Comparison of ENCODE assay signal across 8 cellular contexts in genomic region chr5:162209005-162209605, GRCh38.
DNase-seq lines count a peak whose midpoint lies in the region; ATAC-seq and TF ChIP-seq lines count a peak whose summit lies in the region.

No MANE protein-coding gene starts in this region.

- no peaks in the 10 kb centered on the region for H3K27me3 ChIP-seq in BLaER1
- no peaks in the 10 kb centered on the region for H3K27me3 ChIP-seq in mesendoderm (ENCODE audit: insufficient read depth, low read length, poor library complexity)

- H3K9me3 ChIP-seq in BLaER1: peaks cover 8% of the 10 kb centered on the region

- no peaks in the 10 kb centered on the region for H3K79me2 ChIP-seq in mesendoderm (ENCODE audit: control insufficient read depth, insufficient read depth, low read length)

- no peak overlapping the region for H3K18ac ChIP-seq in mesendoderm (ENCODE audit: low read length)

- no peak overlapping the region for H3K56ac ChIP-seq in mesendoderm (ENCODE audit: low read length)

- H3K4ac ChIP-seq in mesendoderm (ENCODE audit: low read depth, low read length): no peak overlapping the region

- no peaks in the 10 kb centered on the region for H4K20me1 ChIP-seq in BLaER1

- no peak overlapping the region for H4K8ac ChIP-seq in mesendoderm (ENCODE audit: low read depth, low read length)

- H3K27ac ChIP-seq in BLaER1 (no peak overlapping the region), mesendoderm (ENCODE audit: low read depth, low read length) (no peak overlapping the region)

- no peak overlapping the region for H2BK5ac ChIP-seq in mesendoderm (ENCODE audit: low read length)

- H3K36me3 ChIP-seq in BLaER1: no peaks in the 10 kb centered on the region
- H3K36me3 ChIP-seq in mesendoderm (ENCODE audit: control insufficient read depth, insufficient read depth, low read length): no peaks in the 10 kb centered on the region

- H3K4me2 ChIP-seq in BLaER1 (peak overlapping the region; percentile 74), mesendoderm (ENCODE audit: low read length) (no peak overlapping the region)

- no peak overlapping the region for H2BK15ac ChIP-seq in mesendoderm (replicated peaks; ENCODE audit: low read depth)

- no peak overlapping the region for H4K5ac ChIP-seq in mesendoderm (ENCODE audit: low read length)

- no peaks in the 10 kb centered on the region for H3K79me1 ChIP-seq in mesendoderm (ENCODE audit: low read length)

- DNase-seq in NB4 (ENCODE audit: low read depth) (peak; percentile 65), astrocyte of the hippocampus (ENCODE audit: low read depth, low spot score) (peak; percentile 46), mesendoderm (peak; percentile 90), HCEC 1CT (no peak), NCI-H2029 (lab: John Stamatoyannopoulos, UW) (no peak)

- H3K4me3 ChIP-seq in BLaER1 (no peak overlapping the region), NB4 (ENCODE audit: low read depth, low read length) (no peak overlapping the region), mesendoderm (ENCODE audit: low read length) (no peak overlapping the region)

- H2AK5ac ChIP-seq in mesendoderm (ENCODE audit: low read length): no peak overlapping the region

- peak; percentile 86 for ATAC-seq in GM18508 (IDR thresholded peaks at IDR 0.05; ENCODE audit: insufficient read depth, unreplicated experiment)
- ATAC-seq in HG02759 (IDR thresholded peaks at IDR 0.05; ENCODE audit: unreplicated experiment): peak; percentile 98

- H2BK120ac ChIP-seq in mesendoderm (ENCODE audit: low read depth, low read length): no peak overlapping the region

- peak; percentile 54 for TF ChIP-seq CTCF in NB4 (IDR thresholded peaks at IDR 0.05; ENCODE audit: low read depth, low read length)

- WGBS in mesendoderm (ENCODE audit: extremely low coverage, insufficient coverage, low lambda C conversion rate): no CpG with 5 or more reads among the region's 5 CpGs

- peaks cover 28% of the 10 kb centered on the region for H3K4me1 ChIP-seq in BLaER1
- H3K4me1 ChIP-seq in mesendoderm (ENCODE audit: control insufficient read depth, low read depth, low read length): no peaks in the 10 kb centered on the region

- TF ChIP-seq POLR2A in NB4 (IDR thresholded peaks at IDR 0.05; ENCODE audit: extremely low read depth, insufficient read length): no peak

- H3K9ac ChIP-seq in BLaER1 (no peak overlapping the region), mesendoderm (ENCODE audit: low read length) (no peak overlapping the region)

- no peak overlapping the region for H3K23ac ChIP-seq in mesendoderm (ENCODE audit: low read length)

Comparison
In these comparisons a context has a peak if more than half of its experiments do, and no peak if none do; other contexts are left out.
1. DNase-seq: peak in NB4 (single experiment), astrocyte of the hippocampus (single experiment) and mesendoderm (single experiment); none in HCEC 1CT (single experiment) and NCI-H2029 (single experiment).